8 cellular contexts compared by ENCODE assay signal in genomic region chrX:56232221-56233082, GRCh38. TPM values are rescaled to one million over a fixed set of nuclear protein-coding genes. Genes with fewer than 3 reads are reported as not detected.
A peak's percentile ranks its signal among the peaks of the same experiment; 100 is the strongest.
DNase-seq lines count a peak whose midpoint lies in the region; ATAC-seq and TF ChIP-seq lines count a peak whose summit lies in the region.

TSS of gene KLF8 (plus strand) at chrX:56232356. CDS start at chrX:56233335, 979 bp downstream.

- ATAC-seq in GM19351 (IDR thresholded peaks at IDR 0.05; ENCODE audit: unreplicated experiment) (peak; percentile 79), HG03520 (IDR thresholded peaks at IDR 0.05; ENCODE audit: unreplicated experiment) (peak; percentile 57)
- peak; percentile 90 for ATAC-seq in activated CD8-positive, alpha-beta memory T cell treated with anti-CD3 and anti-CD28 coated beads, Interleukin-2, amount 10 ng/mL, durations not matched to agents 7 days and 5 days

- H3K27ac ChIP-seq in fibroblast of lung (ENCODE audit: insufficient read depth, low read length) (no peak within 1 kb of the TSS), neural progenitor cell (no peak within 1 kb of the TSS), urinary bladder (ENCODE audit: low read depth) (peak within 1 kb of the TSS; percentile 59)

- intact Hi-C loops in CD14-positive monocyte (cut with micrococcal nuclease), result no loop called here

- H3K36me3 ChIP-seq in fibroblast of lung (ENCODE audit: control insufficient read depth, insufficient read depth, low read length), result no peaks in the 10 kb centered on the region
- no peaks in the 10 kb centered on the region for H3K36me3 ChIP-seq in neural progenitor cell
- H3K36me3 ChIP-seq in urinary bladder (ENCODE audit: insufficient read depth), result no peaks in the 10 kb centered on the region

- H3K79me2 ChIP-seq in fibroblast of lung (ENCODE audit: control insufficient read depth, insufficient read depth, low read length), result no peaks in the 10 kb centered on the region
- no peaks in the 10 kb centered on the region for H3K79me2 ChIP-seq in neural progenitor cell (ENCODE audit: low read depth)

- H3K9me3 ChIP-seq in fibroblast of lung (ENCODE audit: control insufficient read depth, insufficient read depth, low read depth, low read length), result no peaks in the 10 kb centered on the region
- no peaks in the 10 kb centered on the region for H3K9me3 ChIP-seq in neural progenitor cell (ENCODE audit: low read depth)

- no peaks in the 10 kb centered on the region for H3K4me1 ChIP-seq in fibroblast of lung (ENCODE audit: control insufficient read depth, extremely low read depth, insufficient read depth, low read length)
- peaks cover 3% of the 10 kb centered on the region for H3K4me1 ChIP-seq in neural progenitor cell
- no peaks in the 10 kb centered on the region for H3K4me1 ChIP-seq in urinary bladder (ENCODE audit: insufficient read depth)

- H3K27me3 Mint-ChIP-seq in CD14-positive monocyte (ENCODE audit: low read depth in 3 of 3), result peaks cover 16 to 35% (median 25%) of the 10 kb centered on the region in 3 donors
- H3K27me3 Mint-ChIP-seq in activated CD8-positive, alpha-beta memory T cell treated with anti-CD3 and anti-CD28 coated beads, Interleukin-2, amount 10 ng/mL, durations not matched to agents 7 days and 5 days, result peaks cover 6% of the 10 kb centered on the region
- H3K27me3 Mint-ChIP-seq in neural progenitor cell (ENCODE audit: insufficient read depth, low read depth), result peaks cover 12% of the 10 kb centered on the region

- H3K4me3 ChIP-seq in fibroblast of lung (replicated peaks in 1 of 4; ENCODE audit: control extremely low read depth in 1 of 4, insufficient read depth in 1 of 4, low read depth in 3 of 4, low read length in 4 of 4) (peak within 1 kb of the TSS; percentile 43 to 61 (median 48)), neural progenitor cell (peak within 1 kb of the TSS; percentile 58), urinary bladder (ENCODE audit: low read depth, low read length) (peak within 1 kb of the TSS; percentile 53)

- H3K27me3 ChIP-seq in fibroblast of lung (ENCODE audit: control insufficient read depth, insufficient read depth, low read length), result no peaks in the 10 kb centered on the region
- no peaks in the 10 kb centered on the region for H3K27me3 ChIP-seq in neural progenitor cell

- H2AFZ ChIP-seq in fibroblast of lung (ENCODE audit: low read length), result peak within 1 kb of the TSS; percentile 62
- H2AFZ ChIP-seq in neural progenitor cell (replicated peaks), result peak within 1 kb of the TSS; percentile 60

- H3K4me3 Mint-ChIP-seq in CD14-positive monocyte (peak within 1 kb of the TSS; percentile 81 to 89), neural progenitor cell (peak within 1 kb of the TSS; percentile 82)
- peak within 1 kb of the TSS; percentile 70 for H3K4me3 Mint-ChIP-seq in activated CD8-positive, alpha-beta memory T cell treated with anti-CD3 and anti-CD28 coated beads, Interleukin-2, amount 10 ng/mL, durations not matched to agents 7 days and 5 days

- no peak for TF ChIP-seq CTCF in CD14-positive monocyte (IDR thresholded peaks at IDR 0.05)
- no peak for TF ChIP-seq CTCF in fibroblast of lung (conservative IDR thresholded peaks at IDR 0.05 in 1 of 2, IDR thresholded peaks at IDR 0.05 in 1 of 2; ENCODE audit: low read depth in 1 of 2, low read length in 2 of 2)
- no peak for TF ChIP-seq CTCF in neural progenitor cell (IDR thresholded peaks at IDR 0.05)

- under 1% methylated on average over 38 of the region's 38 CpGs for WGBS in urinary bladder

- H3F3A ChIP-seq in neural progenitor cell (ENCODE audit: low read depth), result peaks cover 18% of the 10 kb centered on the region

- H3K9me3 Mint-ChIP-seq in CD14-positive monocyte, result peaks cover 0 to 8% (median 0%) of the 10 kb centered on the region in 7 donors
- no peaks in the 10 kb centered on the region for H3K9me3 Mint-ChIP-seq in activated CD8-positive, alpha-beta memory T cell treated with anti-CD3 and anti-CD28 coated beads, Interleukin-2, amount 10 ng/mL, durations not matched to agents 7 days and 5 days (ENCODE audit: low read depth)
- H3K9me3 Mint-ChIP-seq in neural progenitor cell, result no peaks in the 10 kb centered on the region

- DNase-seq in CD14-positive monocyte (ENCODE audit: low spot score), result no peak
- peak; percentile 52 for DNase-seq in activated CD8-positive, alpha-beta memory T cell treated with anti-CD3 and anti-CD28 coated beads, Interleukin-2, amount 10 ng/mL, durations not matched to agents 7 days and 5 days
- peak in 1 of 2 donors; percentile 2 for DNase-seq in fibroblast of lung (ENCODE audit: low read depth in 2 of 2)
- peak; percentile 77 for DNase-seq in neural progenitor cell (ENCODE audit: low spot score)
- no peak for DNase-seq in NCI-H2196 treated with DMSO at 0.1 percent for 48 hours (lab: John Stamatoyannopoulos, UW; ENCODE audit: unreplicated experiment)

- H3K9ac ChIP-seq in fibroblast of lung (ENCODE audit: insufficient read depth, low read length), result no peak within 1 kb of the TSS
- no peak within 1 kb of the TSS for H3K9ac ChIP-seq in neural progenitor cell

- CTCF ChIA-PET in activated CD8-positive, alpha-beta memory T cell treated with anti-CD3 and anti-CD28 coated beads, Interleukin-2, amount 10 ng/mL, durations not matched to agents 7 days and 5 days (lab: Charles Lee), result interaction anchor here (1.2 to 3.2 kb wide), 2 partner anchors 10 to 16 kb away, joined by 3 to 15 read pairs; no protein-coding TSS in a partner anchor

- H4K20me1 ChIP-seq in fibroblast of lung (ENCODE audit: control insufficient read depth, extremely low read depth, insufficient read depth, low read length) (no peaks in the 10 kb centered on the region), neural progenitor cell (ENCODE audit: low read depth) (no peaks in the 10 kb centered on the region)

- H3K4me2 ChIP-seq in fibroblast of lung (ENCODE audit: extremely low read depth, insufficient read depth, low read length) (peak within 1 kb of the TSS; percentile 75), neural progenitor cell (peak within 1 kb of the TSS; percentile 72)

- H3K27ac Mint-ChIP-seq in CD14-positive monocyte, result peak within 1 kb of the TSS in 2 of 7 donors; percentile 7 to 63
- no peak within 1 kb of the TSS for H3K27ac Mint-ChIP-seq in activated CD8-positive, alpha-beta memory T cell treated with anti-CD3 and anti-CD28 coated beads, Interleukin-2, amount 10 ng/mL, durations not matched to agents 7 days and 5 days
- H3K27ac Mint-ChIP-seq in neural progenitor cell, result no peak within 1 kb of the TSS

- H3K4me1 Mint-ChIP-seq in CD14-positive monocyte (peaks cover 20% of the 10 kb centered on the region), neural progenitor cell (peaks cover 3% of the 10 kb centered on the region)
- peaks cover 6% of the 10 kb centered on the region for H3K4me1 Mint-ChIP-seq in activated CD8-positive, alpha-beta memory T cell treated with anti-CD3 and anti-CD28 coated beads, Interleukin-2, amount 10 ng/mL, durations not matched to agents 7 days and 5 days

- H3K36me3 Mint-ChIP-seq in CD14-positive monocyte (no peaks in the 10 kb centered on the region), neural progenitor cell (no peaks in the 10 kb centered on the region)
- peaks cover 2% of the 10 kb centered on the region for H3K36me3 Mint-ChIP-seq in activated CD8-positive, alpha-beta memory T cell treated with anti-CD3 and anti-CD28 coated beads, Interleukin-2, amount 10 ng/mL, durations not matched to agents 7 days and 5 days

RNA-seq across cellular contexts. Expression of gene KLF8, which starts in this region (rescaled TPM):
- polyA plus RNA-seq in CD14-positive monocyte (under 1 TPM in 1 of 2 donors, not detected in 1; 0.34 TPM), fibroblast of lung (3.4 and 4.8 TPM in 2 replicates), urinary bladder (9.8 TPM)
- total RNA-seq in activated CD8-positive, alpha-beta memory T cell treated with anti-CD3 and anti-CD28 coated beads, Interleukin-2, amount 10 ng/mL, durations not matched to agents 7 days and 5 days, result 1 to 10 TPM; 2.5 to 3.4 TPM
- total RNA-seq in fibroblast of lung (1.0 and 3.0 TPM in 2 replicates), neural progenitor cell (ENCODE audit: low replicate concordance) (14.8 and 15.4 TPM in 2 replicates), urinary bladder (9.6 TPM)
- 1.4 and 2.3 TPM in 2 replicates for polyA plus RNA-seq in fibroblast of lung (2012)
- 0.79 and 5.3 TPM in 2 replicates for polyA minus RNA-seq in fibroblast of lung (ENCODE audit: low replicate concordance)

Comparison
In these comparisons a context has a peak if more than half of its experiments do, and no peak if none do; other contexts are left out.
1. DNase-seq: peak in activated CD8-positive, alpha-beta memory T cell treated with anti-CD3 and anti-CD28 coated beads, Interleukin-2, amount 10 ng/mL, durations not matched to agents 7 days and 5 days (single experiment) and neural progenitor cell (single experiment); none in CD14-positive monocyte (single experiment) and NCI-H2196 treated with DMSO at 0.1 percent for 48 hours (single experiment).
2. Peak in every context shown above with its lines, with median percentiles within 50 percentile points of each other: H3K4me3 Mint-ChIP-seq, ATAC-seq and H3K4me3 ChIP-seq.